20 cellular contexts compared by ENCODE assay signal in the genomic region with DNA sequence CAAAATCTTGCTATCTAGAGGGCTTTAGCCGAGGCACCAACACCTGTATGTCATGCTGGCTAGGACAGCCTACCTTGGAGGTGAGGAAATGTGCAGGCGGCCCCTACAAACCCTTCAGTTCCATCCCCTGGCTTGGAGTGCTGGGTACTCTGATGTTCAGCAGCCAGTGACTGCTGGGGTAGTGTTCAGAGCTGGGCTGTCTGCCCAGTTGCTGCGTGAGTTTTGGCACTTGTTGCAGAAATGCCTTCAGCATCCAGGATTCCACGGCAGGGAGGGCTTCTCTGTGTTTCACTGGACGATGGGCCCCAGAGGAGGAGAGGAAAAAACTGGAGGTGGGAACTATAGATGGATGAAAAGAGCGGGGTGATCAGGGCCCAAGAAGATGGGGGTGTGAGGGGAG. TPM values are rescaled to one million over a fixed set of nuclear protein-coding genes. Genes with fewer than 3 reads are reported as not detected.
A peak's percentile ranks its signal among the peaks of the same experiment; 100 is the strongest.
DNase-seq lines count a peak whose midpoint lies in the region; TF ChIP-seq lines count a peak whose summit lies in the region.
"Had no signal": no experiment of that assay in that cellular context is flagged by ENCODE, and none has a peak within 500 bp of the region (broad histone marks: within the 10 kb centered on the region; RNA-seq: fewer than 3 reads in every experiment).

No MANE protein-coding gene starts in this region.

- CTCF ChIA-PET in activated CD4-positive, alpha-beta memory T cell treated with anti-CD3 and anti-CD28 coated beads, Interleukin-2, amount 10 ng/mL, durations not matched to agents 7 days and 5 days (lab: Charles Lee) = interaction anchor here (0.6 to 0.8 kb wide), 2 partner anchors 11 to 85 kb away, joined by 4 read pairs; partner anchors contain the start of genes GOLGA2 and SWI5

- TF ChIP-seq CTCF in astrocyte of the cerebellum (IDR thresholded peaks at IDR 0.05; ENCODE audit: low read depth, low read length, missing control alignments) = no peak
- TF ChIP-seq CTCF in endodermal cell (conservative IDR thresholded peaks at IDR 0.05) = no peak

- H3K4me1 ChIP-seq in endodermal cell (ENCODE audit: control insufficient read depth, insufficient read depth, low read length) = no peaks in the 10 kb centered on the region
- H3K4me1 ChIP-seq: BE2C, suprapubic skin had no signal

- H3K4me1 Mint-ChIP-seq in activated CD4-positive, alpha-beta memory T cell treated with anti-CD3 and anti-CD28 coated beads, Interleukin-2, amount 10 ng/mL, durations not matched to agents 7 days and 5 days = no peaks in the 10 kb centered on the region
- H3K4me1 Mint-ChIP-seq in endodermal cell = no peaks in the 10 kb centered on the region
- H3K4me1 Mint-ChIP-seq: activated naive CD4-positive, alpha-beta T cell treated with anti-CD3 and anti-CD28 coated beads, Interleukin-2, amount 50 U/mL, for 24 hours had no signal

- no peak overlapping the region for H3K27ac Mint-ChIP-seq in activated CD4-positive, alpha-beta memory T cell treated with anti-CD3 and anti-CD28 coated beads, Interleukin-2, amount 10 ng/mL, durations not matched to agents 7 days and 5 days
- H3K27ac Mint-ChIP-seq in endodermal cell = no peak overlapping the region
- H3K27ac Mint-ChIP-seq: activated naive CD4-positive, alpha-beta T cell treated with anti-CD3 and anti-CD28 coated beads, Interleukin-2, amount 50 U/mL, for 24 hours; HFFc6 had no signal

- H3K4me3 Mint-ChIP-seq in activated CD4-positive, alpha-beta memory T cell treated with anti-CD3 and anti-CD28 coated beads, Interleukin-2, amount 10 ng/mL, durations not matched to agents 7 days and 5 days = no peak overlapping the region
- H3K4me3 Mint-ChIP-seq in endodermal cell = no peak overlapping the region
- H3K4me3 Mint-ChIP-seq: activated naive CD4-positive, alpha-beta T cell treated with anti-CD3 and anti-CD28 coated beads, Interleukin-2, amount 50 U/mL, for 24 hours; HFFc6 had no signal

- no peaks in the 10 kb centered on the region for H3K27me3 Mint-ChIP-seq in activated CD4-positive, alpha-beta memory T cell treated with anti-CD3 and anti-CD28 coated beads, Interleukin-2, amount 10 ng/mL, durations not matched to agents 7 days and 5 days
- no peaks in the 10 kb centered on the region for H3K27me3 Mint-ChIP-seq in endodermal cell (ENCODE audit: insufficient read depth)
- H3K27me3 Mint-ChIP-seq: activated naive CD4-positive, alpha-beta T cell treated with anti-CD3 and anti-CD28 coated beads, Interleukin-2, amount 50 U/mL, for 24 hours had no signal

- in situ Hi-C loops in astrocyte of the cerebellum (cut with HindIII; ENCODE audit: low sequenced_read_pairs) = no loop called here

- H3K27ac ChIP-seq in endodermal cell (ENCODE audit: low read depth, low read length) = no peak overlapping the region
- H3K27ac ChIP-seq: HL-60, parathyroid adenoma, suprapubic skin had no signal

- H3K36me3 Mint-ChIP-seq in activated CD4-positive, alpha-beta memory T cell treated with anti-CD3 and anti-CD28 coated beads, Interleukin-2, amount 10 ng/mL, durations not matched to agents 7 days and 5 days (ENCODE audit: low read depth) = no peaks in the 10 kb centered on the region
- H3K36me3 Mint-ChIP-seq in endodermal cell (ENCODE audit: low read depth) = peaks cover 23% of the 10 kb centered on the region

- 95 to 100% methylated on average over 6 of the region's 6 CpGs for WGBS in endodermal cell (ENCODE audit: insufficient coverage in 1 of 2, insufficient read length in 1 of 2), 2 experiments

- no peaks in the 10 kb centered on the region for H3K9me3 ChIP-seq in endodermal cell (ENCODE audit: control insufficient read depth, low read length)
- H3K9me3 ChIP-seq: BE2C, suprapubic skin had no signal

- H3K4me3 ChIP-seq in astrocyte of the cerebellum (ENCODE audit: low read depth, low read length) = no peak overlapping the region
- H3K4me3 ChIP-seq in endodermal cell (ENCODE audit: low read length) = no peak overlapping the region
- H3K4me3 ChIP-seq: suprapubic skin had no signal

- peaks cover 29% of the 10 kb centered on the region for H3K36me3 ChIP-seq in endodermal cell (ENCODE audit: control insufficient read depth, insufficient read depth, low read length)
- H3K36me3 ChIP-seq: BE2C had no signal

- intact Hi-C loops in cardiac septum (cut with DNase I) = no loop called here

- H3K9ac ChIP-seq in endodermal cell (ENCODE audit: extremely low read depth, low read length, poor library complexity, severe bottlenecking) = no peak overlapping the region
- H3K9ac ChIP-seq: parathyroid adenoma had no signal

- H3K9me3 Mint-ChIP-seq in activated CD4-positive, alpha-beta memory T cell treated with anti-CD3 and anti-CD28 coated beads, Interleukin-2, amount 10 ng/mL, durations not matched to agents 7 days and 5 days = no peaks in the 10 kb centered on the region
- H3K9me3 Mint-ChIP-seq in endodermal cell = no peaks in the 10 kb centered on the region
- H3K9me3 Mint-ChIP-seq: activated naive CD4-positive, alpha-beta T cell treated with anti-CD3 and anti-CD28 coated beads, Interleukin-2, amount 50 U/mL, for 24 hours; HFFc6 had no signal

- H3K27me3 ChIP-seq in endodermal cell (ENCODE audit: control insufficient read depth, insufficient read depth, low read length, poor library complexity, severe bottlenecking) = no peaks in the 10 kb centered on the region
- H3K27me3 ChIP-seq: BE2C, suprapubic skin had no signal

- POLR2A ChIA-PET in activated CD4-positive, alpha-beta memory T cell treated with anti-CD3 and anti-CD28 coated beads, Interleukin-2, amount 10 ng/mL, durations not matched to agents 7 days and 5 days (lab: Charles Lee) = interaction anchor here (1.7 kb wide), 1 partner anchor 10 kb away, joined by 5 read pairs; the partner anchor contains the start of genes GOLGA2 and SWI5

- DNase-seq in C1 segment of cervical spinal cord (lab: John Stamatoyannopoulos, UW) (peak in 11 of 14 donors; percentile 28 to 68 (median 48)), astrocyte of the cerebellum (ENCODE audit: low read depth) (peak; percentile 60), cardiac septum (ENCODE audit: low spot score) (peak; percentile 77), nucleus accumbens (lab: John Stamatoyannopoulos, UW) (peak in 51 of 56 donors; percentile 8 to 86 (median 57)), GOT3 (lab: John Stamatoyannopoulos, UW) (no peak), endodermal cell (no peak), SKM-1 treated with dmso at 0.1 percent for 144 hours (lab: John Stamatoyannopoulos, UW; ENCODE audit: unreplicated experiment) (no peak)
- no peak for DNase-seq in activated CD4-positive, alpha-beta memory T cell treated with anti-CD3 and anti-CD28 coated beads, Interleukin-2, amount 10 ng/mL, durations not matched to agents 7 days and 5 days
- DNase-seq: activated CD4-positive, alpha-beta T cell treated with anti-CD3 and anti-CD28 coated beads for 1 hour; BE2C; HFFc6; KG1; NCI-H1417; NCI-H524 treated with DMSO at 0.1 percent for 48 hours; stimulated activated CD4-positive, alpha-beta T cell treated with anti-CD3 and anti-CD28 coated beads, Interleukin-12 subunit alpha, Interleukin-12 subunit beta, amount 100 ng/mL, for 4 hours; T-helper 2 cell had no signal

RNA-seq across cellular contexts. Expression of gene SWI5, which starts 10.4 kb away (rescaled TPM):
- total RNA-seq in cardiac septum (17.7 TPM), endodermal cell (10 to 100 TPM; 33.4 to 46.9 TPM)
- 10 to 100 TPM; 11.0 to 11.4 TPM for total RNA-seq in activated CD4-positive, alpha-beta memory T cell treated with anti-CD3 and anti-CD28 coated beads, Interleukin-2, amount 10 ng/mL, durations not matched to agents 7 days and 5 days
- 27.5 TPM for polyA plus RNA-seq in endodermal cell (2013, experiment 1 of 2)
- polyA plus RNA-seq in endodermal cell (2013, experiment 2 of 2) = 28.4 TPM

RNA-seq across cellular contexts. Expression of gene GOLGA2, which starts 10.6 kb away (rescaled TPM):
- 120 TPM for total RNA-seq in cardiac septum
- 10 to 100 TPM; 48.0 to 52.8 TPM for total RNA-seq in activated CD4-positive, alpha-beta memory T cell treated with anti-CD3 and anti-CD28 coated beads, Interleukin-2, amount 10 ng/mL, durations not matched to agents 7 days and 5 days
- 100 to 1,000 TPM in 1 of 2 donors, 10 to 100 TPM in 1; 91.9 to 101 TPM for total RNA-seq in endodermal cell
- 50.7 TPM for polyA plus RNA-seq in endodermal cell (2013, experiment 1 of 2)
- polyA plus RNA-seq in endodermal cell (2013, experiment 2 of 2) = 43.8 TPM

RNA-seq across cellular contexts. Expression of gene TRUB2, which starts 35.8 kb away (rescaled TPM):
- total RNA-seq in cardiac septum = 30.7 TPM
- 10 to 100 TPM; 16.9 to 18.9 TPM for total RNA-seq in activated CD4-positive, alpha-beta memory T cell treated with anti-CD3 and anti-CD28 coated beads, Interleukin-2, amount 10 ng/mL, durations not matched to agents 7 days and 5 days
- 10 to 100 TPM; 30.6 to 31.8 TPM for total RNA-seq in endodermal cell
- 18.5 TPM for polyA plus RNA-seq in endodermal cell (2013, experiment 1 of 2)
- polyA plus RNA-seq in endodermal cell (2013, experiment 2 of 2) = 18.1 TPM

RNA-seq across cellular contexts. Expression of gene COQ4, which starts 36.2 kb away (rescaled TPM):
- total RNA-seq in cardiac septum (25.9 TPM), endodermal cell (10 to 100 TPM; 48.1 to 50.7 TPM)
- total RNA-seq in activated CD4-positive, alpha-beta memory T cell treated with anti-CD3 and anti-CD28 coated beads, Interleukin-2, amount 10 ng/mL, durations not matched to agents 7 days and 5 days = 10 to 100 TPM; 27.6 to 28.4 TPM
- polyA plus RNA-seq in endodermal cell (2013, experiment 1 of 2) = 41.9 TPM
- 34.3 TPM for polyA plus RNA-seq in endodermal cell (2013, experiment 2 of 2)

RNA-seq across cellular contexts. Expression of gene SLC27A4, which starts 53.9 kb away (rescaled TPM):
- 17.4 TPM for total RNA-seq in cardiac septum
- 10 to 100 TPM; 13.6 to 14.0 TPM for total RNA-seq in activated CD4-positive, alpha-beta memory T cell treated with anti-CD3 and anti-CD28 coated beads, Interleukin-2, amount 10 ng/mL, durations not matched to agents 7 days and 5 days
- 10 to 100 TPM; 22.4 to 25.0 TPM for total RNA-seq in endodermal cell
- polyA plus RNA-seq in endodermal cell (2013, experiment 1 of 2) = 23.8 TPM
- polyA plus RNA-seq in endodermal cell (2013, experiment 2 of 2) = 23.5 TPM

Comparison
In these comparisons a context has a peak if more than half of its experiments do, and no peak if none do; other contexts are left out.
1. DNase-seq: peak in C1 segment of cervical spinal cord (11 of 14), astrocyte of the cerebellum (single experiment), cardiac septum (single experiment) and nucleus accumbens (51 of 56); none in GOT3 (single experiment), activated CD4-positive, alpha-beta memory T cell treated with anti-CD3 and anti-CD28 coated beads, Interleukin-2, amount 10 ng/mL, durations not matched to agents 7 days and 5 days (single experiment), endodermal cell (single experiment) and SKM-1 treated with dmso at 0.1 percent for 144 hours (single experiment).